Comparison of ENCODE assay signal across 19 cellular contexts in genomic region chrX:40304115-40304514, GRCh38.
"Had no signal": no experiment of that assay in that cellular context is flagged by ENCODE, and none has a peak within 500 bp of the region (broad histone marks: within the 10 kb centered on the region; RNA-seq: fewer than 3 reads in every experiment).

No MANE protein-coding gene starts in this region.

- H3K27ac Mint-ChIP-seq: activated naive CD8-positive, alpha-beta T cell treated with anti-CD3 and anti-CD28 coated beads, Interleukin-2, amount 10 ng/mL, durations not matched to agents 7 days and 5 days; activated T-helper 1 cell treated with anti-CD3 and anti-CD28 coated beads, Interleukin-12 subunit alpha, Interleukin-12 subunit beta, Interleukin-2, Interleukin-4 antibody, amounts not matched to agents 30 ng/mL and 10 ng/mL and 1 ng/mL, durations not matched to agents 14 hours and 24 hours and 36 hours; nephron progenitor cell had no signal

- H3K36me3 Mint-ChIP-seq: activated naive CD8-positive, alpha-beta T cell treated with anti-CD3 and anti-CD28 coated beads, Interleukin-2, amount 10 ng/mL, durations not matched to agents 7 days and 5 days; brain had no signal

- DNase-seq: activated CD4-positive, alpha-beta T cell treated with anti-CD3 and anti-CD28 coated beads, Interleukin-2, amount 50 U/mL, for 1 hour; activated CD8-positive, alpha-beta memory T cell treated with anti-CD3 and anti-CD28 coated beads for 24 hours; activated naive CD8-positive, alpha-beta T cell treated with anti-CD3 and anti-CD28 coated beads, Interleukin-2, amount 10 ng/mL, durations not matched to agents 7 days and 5 days; central memory CD4-positive, alpha-beta T cell; colonic mucosa; foreskin fibroblast; glutamatergic neuron; hypothalamus; kidney glomerular epithelial cell; nephron progenitor cell; right cardiac atrium; stimulated activated naive CD8-positive, alpha-beta T cell treated with anti-CD3 and anti-CD28 coated beads, Interleukin-15, amount 100 ng/mL, for 72 hours; T-helper 2 cell; testis; upper lobe of right lung had no signal

- ATAC-seq: right cardiac atrium; stimulated activated naive CD8-positive, alpha-beta T cell treated with anti-CD3 and anti-CD28 coated beads, Interleukin-15, amount 100 ng/mL, for 72 hours; upper lobe of right lung had no signal

- H3K4me1 ChIP-seq: colonic mucosa, prostate gland, testis, upper lobe of right lung had no signal

- H3K27ac ChIP-seq: colonic mucosa, prostate gland, testis, upper lobe of right lung had no signal

- H3K27me3 ChIP-seq: testis, upper lobe of right lung had no signal

- H3K4me3 ChIP-seq: colonic mucosa, prostate gland, smooth muscle cell, testis, upper lobe of right lung had no signal

- H3K9me3 Mint-ChIP-seq: activated naive CD8-positive, alpha-beta T cell treated with anti-CD3 and anti-CD28 coated beads, Interleukin-2, amount 10 ng/mL, durations not matched to agents 7 days and 5 days; activated T-helper 1 cell treated with anti-CD3 and anti-CD28 coated beads, Interleukin-12 subunit alpha, Interleukin-12 subunit beta, Interleukin-2, Interleukin-4 antibody, amounts not matched to agents 30 ng/mL and 10 ng/mL and 1 ng/mL, durations not matched to agents 14 hours and 24 hours and 36 hours; stimulated activated naive CD8-positive, alpha-beta T cell treated with anti-CD3 and anti-CD28 coated beads, Interleukin-15, amount 100 ng/mL, for 72 hours had no signal

- H3K36me3 ChIP-seq: colonic mucosa, prostate gland, upper lobe of right lung had no signal

- H3K4me3 Mint-ChIP-seq: activated naive CD8-positive, alpha-beta T cell treated with anti-CD3 and anti-CD28 coated beads, Interleukin-2, amount 10 ng/mL, durations not matched to agents 7 days and 5 days; activated T-helper 1 cell treated with anti-CD3 and anti-CD28 coated beads, Interleukin-12 subunit alpha, Interleukin-12 subunit beta, Interleukin-2, Interleukin-4 antibody, amounts not matched to agents 30 ng/mL and 10 ng/mL and 1 ng/mL, durations not matched to agents 14 hours and 24 hours and 36 hours; brain; nephron progenitor cell; stimulated activated naive CD8-positive, alpha-beta T cell treated with anti-CD3 and anti-CD28 coated beads, Interleukin-15, amount 100 ng/mL, for 72 hours had no signal

- H3K9me3 ChIP-seq: colonic mucosa, prostate gland, testis, upper lobe of right lung had no signal

- H3K4me2 ChIP-seq: smooth muscle cell had no signal

- H3K27me3 Mint-ChIP-seq: stimulated activated naive CD8-positive, alpha-beta T cell treated with anti-CD3 and anti-CD28 coated beads, Interleukin-15, amount 100 ng/mL, for 72 hours had no signal

- H3K4me1 Mint-ChIP-seq: brain had no signal
